Comparison of ENCODE assay signal across 1 cellular context in the genomic region with DNA sequence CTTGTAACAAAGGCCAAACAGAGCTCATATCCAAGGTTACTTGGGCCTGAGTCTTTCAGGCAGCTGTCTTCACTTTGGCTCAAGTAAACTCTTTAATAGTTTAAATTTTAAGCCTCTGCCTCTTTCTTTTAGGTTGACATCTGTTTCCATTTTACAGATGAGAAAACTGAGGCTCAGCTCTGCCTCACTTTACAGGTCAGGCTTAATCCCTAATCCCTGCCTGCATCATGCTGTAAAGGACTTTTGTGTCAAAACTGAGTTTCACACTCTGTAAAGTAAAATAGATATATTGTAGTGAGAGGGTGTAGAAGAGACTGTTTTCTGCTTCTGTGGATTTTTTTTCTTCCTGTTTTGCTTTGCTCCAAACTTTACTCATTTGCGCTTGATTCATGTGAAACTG.
TF ChIP-seq lines count a peak whose summit lies in the region.

No MANE protein-coding gene starts in this region.

TF ChIP-seq in HepG2, 621 proteins besides CTCF, POLR2A, EP300 and RAD21:
- TF ChIP-seq CHD4 (IDR thresholded peaks at IDR 0.05; ENCODE audit: borderline replicate concordance, low read length) (peak; percentile 80; the same call in 1 of the 2 replicates), ZMYM3 (CRISPR knock-in tag; IDR thresholded peaks at IDR 0.05) (peak; percentile 10; the same call in 1 of the 2 replicates), RFX5 (IDR thresholded peaks at IDR 0.05; ENCODE audit: low read depth, low read length) (no peak), KDM1A (CRISPR knock-in tag; IDR thresholded peaks at IDR 0.05) (peak; percentile 47; the same call in 1 of the 2 replicates), ZNF629 (CRISPR knock-in tag; conservative IDR thresholded peaks at IDR 0.05) (peak; percentile 93)
